In the genomic region with DNA sequence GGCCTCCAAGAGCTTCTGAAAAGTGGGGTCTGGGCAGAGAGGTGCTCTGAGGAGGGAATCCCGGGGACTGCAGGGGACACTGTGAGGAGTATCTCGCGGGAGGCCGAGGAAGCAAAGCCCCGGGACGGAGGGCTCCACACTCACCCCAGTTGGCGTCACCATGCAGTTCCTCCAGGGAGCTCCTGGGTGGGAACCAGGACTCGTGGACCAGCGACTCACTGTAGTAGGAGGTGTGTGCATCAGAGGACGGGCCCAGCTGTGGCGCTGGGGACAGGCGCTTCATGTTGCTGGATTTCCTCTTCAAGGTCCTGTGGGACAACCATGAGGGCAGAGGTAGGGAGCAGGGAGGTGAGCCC, we compare ENCODE assay signal across 1 cellular context.
TF ChIP-seq lines count a peak whose summit lies in the region.

No MANE protein-coding gene starts in this region.

TF ChIP-seq in HepG2, 621 proteins besides CTCF, POLR2A, EP300 and RAD21:
- TF ChIP-seq, protein P1, sequence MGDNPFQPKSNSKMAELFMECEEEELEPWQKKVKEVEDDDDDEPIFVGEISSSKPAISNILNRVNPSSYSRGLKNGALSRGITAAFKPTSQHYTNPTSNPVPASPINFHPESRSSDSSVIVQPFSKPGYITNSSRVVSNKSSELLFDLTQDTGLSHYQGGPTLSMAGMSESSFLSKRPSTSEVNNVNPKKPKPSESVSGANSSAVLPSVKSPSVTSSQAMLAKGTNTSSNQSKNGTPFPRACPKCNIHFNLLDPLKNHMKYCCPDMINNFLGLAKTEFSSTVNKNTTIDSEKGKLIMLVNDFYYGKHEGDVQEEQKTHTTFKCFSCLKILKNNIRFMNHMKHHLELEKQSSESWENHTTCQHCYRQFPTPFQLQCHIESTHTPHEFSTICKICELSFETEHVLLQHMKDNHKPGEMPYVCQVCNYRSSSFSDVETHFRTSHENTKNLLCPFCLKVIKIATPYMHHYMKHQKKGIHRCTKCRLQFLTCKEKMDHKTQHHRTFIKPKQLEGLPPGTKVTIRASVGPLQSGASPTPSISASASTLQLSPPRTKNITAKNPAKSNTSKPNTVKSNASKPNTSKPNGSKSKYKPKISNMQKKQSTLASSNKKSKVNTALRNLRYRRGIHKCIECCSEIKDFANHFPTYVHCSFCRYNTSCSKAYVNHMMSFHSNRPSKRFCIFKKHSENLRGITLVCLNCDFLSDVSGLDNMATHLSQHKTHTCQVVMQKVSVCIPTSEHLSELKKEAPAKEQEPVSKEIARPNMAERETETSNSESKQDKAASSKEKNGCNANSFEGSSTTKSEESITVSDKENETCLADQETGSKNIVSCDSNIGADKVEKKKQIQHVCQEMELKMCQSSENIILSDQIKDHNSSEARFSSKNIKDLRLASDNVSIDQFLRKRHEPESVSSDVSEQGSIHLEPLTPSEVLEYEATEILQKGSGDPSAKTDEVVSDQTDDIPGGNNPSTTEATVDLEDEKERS (CRISPR knock-in tag; IDR thresholded peaks at IDR 0.05): no peak
- TF ChIP-seq, protein P2, sequence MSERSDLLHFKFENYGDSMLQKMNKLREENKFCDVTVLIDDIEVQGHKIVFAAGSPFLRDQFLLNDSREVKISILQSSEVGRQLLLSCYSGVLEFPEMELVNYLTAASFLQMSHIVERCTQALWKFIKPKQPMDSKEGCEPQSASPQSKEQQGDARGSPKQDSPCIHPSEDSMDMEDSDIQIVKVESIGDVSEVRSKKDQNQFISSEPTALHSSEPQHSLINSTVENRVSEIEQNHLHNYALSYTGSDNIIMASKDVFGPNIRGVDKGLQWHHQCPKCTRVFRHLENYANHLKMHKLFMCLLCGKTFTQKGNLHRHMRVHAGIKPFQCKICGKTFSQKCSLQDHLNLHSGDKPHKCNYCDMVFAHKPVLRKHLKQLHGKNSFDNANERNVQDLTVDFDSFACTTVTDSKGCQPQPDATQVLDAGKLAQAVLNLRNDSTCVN (CRISPR knock-in tag; IDR thresholded peaks at IDR 0.05; ENCODE audit: borderline replicate concordance): no peak
- TF ChIP-seq AGO2 (optimal IDR thresholded peaks at IDR 0.05; ENCODE audit: low read depth, low read length) (peak; percentile 53), ZNF589 (CRISPR knock-in tag; conservative IDR thresholded peaks at IDR 0.05) (no peak), DMTF1 (CRISPR knock-in tag; IDR thresholded peaks at IDR 0.05) (no peak), TEF (CRISPR knock-in tag; IDR thresholded peaks at IDR 0.05) (no peak)
